ENCODE assay signal across 8 cellular contexts in the genomic region with DNA sequence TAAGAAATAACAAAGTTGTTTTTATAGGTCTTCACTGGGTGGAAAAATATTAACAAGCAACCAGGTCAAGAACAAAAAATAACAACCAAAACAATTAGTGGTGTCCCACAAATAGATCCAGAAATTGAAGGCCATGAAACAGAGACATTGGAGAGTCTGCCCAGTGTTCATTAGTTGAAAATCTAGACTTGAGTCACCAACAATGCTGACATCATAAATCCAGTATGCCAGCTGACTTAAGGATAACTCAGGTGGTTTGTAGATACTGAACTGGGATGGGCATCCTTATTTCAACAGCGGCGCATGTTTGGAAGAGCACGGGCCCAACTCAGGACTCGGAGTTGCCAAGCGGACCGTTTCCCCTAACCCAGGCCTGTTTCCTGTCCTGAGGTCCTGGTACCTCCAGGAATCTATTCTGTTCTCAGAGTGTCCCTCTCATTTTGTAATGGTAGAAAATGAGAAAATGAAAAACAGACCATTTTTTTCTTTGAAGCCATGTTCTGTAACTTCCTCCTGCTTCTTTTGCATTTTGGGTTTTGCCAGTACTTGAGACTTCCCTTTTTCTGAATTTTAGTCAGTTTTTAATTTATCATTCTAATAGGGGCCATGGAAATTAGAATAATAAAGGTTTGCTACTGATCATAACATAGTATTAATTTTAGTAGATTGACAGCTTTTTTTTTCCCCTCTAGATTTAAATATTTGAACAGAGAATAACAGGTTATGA.
A peak's percentile ranks its signal among the peaks of the same experiment; 100 is the strongest.
DNase-seq lines count a peak whose midpoint lies in the region; ATAC-seq and TF ChIP-seq lines count a peak whose summit lies in the region.

No MANE protein-coding gene starts in this region.

- peaks cover 58% of the 10 kb centered on the region for H3K4me1 ChIP-seq in OCI-LY3 (ENCODE audit: low read length)
- H3K4me1 ChIP-seq in tibial nerve, result peaks cover 0 to 18% (median 9%) of the 10 kb centered on the region in 4 donors

- WGBS in tibial nerve, 2 donors, result 86 to 88% methylated on average over 6 of the region's 6 CpGs

- H3K9me3 ChIP-seq in OCI-LY3 (ENCODE audit: insufficient read depth, low read length) (no peaks in the 10 kb centered on the region), tibial nerve (no peaks in the 10 kb centered on the region)

- H3K4me2 ChIP-seq in OCI-LY3 (ENCODE audit: low read length), result peak overlapping the region; percentile 93

- H4K20me1 ChIP-seq in OCI-LY3 (ENCODE audit: insufficient read depth, low read length), result no peaks in the 10 kb centered on the region

- peak overlapping the region; percentile 63 for H3K9ac ChIP-seq in OCI-LY3 (ENCODE audit: low read length)

- TF ChIP-seq CTCF in OCI-LY3 (IDR thresholded peaks at IDR 0.05; ENCODE audit: low read depth, low read length) (no peak), fibroblast of pulmonary artery (IDR thresholded peaks at IDR 0.05; ENCODE audit: low read length, missing control alignments) (no peak), tibial nerve (IDR thresholded peaks at IDR 0.05) (no peak)

- no peak for TF ChIP-seq POLR2A in tibial nerve (IDR thresholded peaks at IDR 0.05)

- H3K4me3 ChIP-seq in OCI-LY3 (ENCODE audit: low read length) (peak overlapping the region; percentile 56), fibroblast of pulmonary artery (replicated peaks; ENCODE audit: low read depth, low read length) (no peak overlapping the region), tibial nerve (no peak overlapping the region)

- H3K36me3 ChIP-seq in OCI-LY3 (replicated peaks; ENCODE audit: low read depth, low read length) (peaks cover 4% of the 10 kb centered on the region), tibial nerve (no peaks in the 10 kb centered on the region)

- ATAC-seq in GM18907 (IDR thresholded peaks at IDR 0.05; ENCODE audit: unreplicated experiment), result peak; percentile 23
- peak; percentile 16 for ATAC-seq in HG02840 (IDR thresholded peaks at IDR 0.05; ENCODE audit: low FRiP score, unreplicated experiment)

- no peak for TF ChIP-seq EP300 in tibial nerve (IDR thresholded peaks at IDR 0.05)

- peaks cover 62% of the 10 kb centered on the region for H3K79me2 ChIP-seq in OCI-LY3 (ENCODE audit: low read length)

- H3K27me3 ChIP-seq in OCI-LY3 (ENCODE audit: low read depth, low read length) (no peaks in the 10 kb centered on the region), tibial nerve (no peaks in the 10 kb centered on the region)

- H3K27ac ChIP-seq in OCI-LY3 (ENCODE audit: low read length) (peak overlapping the region; percentile 97), tibial nerve (peak overlapping the region in 2 of 4 donors; percentile 28 to 75)

- H2AFZ ChIP-seq in OCI-LY3 (ENCODE audit: low read depth, low read length), result no peak overlapping the region

- DNase-seq in fibroblast of pulmonary artery (ENCODE audit: low read depth) (peak; percentile 34), occipital lobe (lab: John Stamatoyannopoulos, UW) (no peak), tibial nerve (ENCODE audit: low spot score in 2 of 2) (no peak), middle frontal gyrus (ENCODE audit: extremely low spot score, low spot score) (no peak), NCI-H446 (lab: John Stamatoyannopoulos, UW) (no peak)
